In the genomic region with DNA sequence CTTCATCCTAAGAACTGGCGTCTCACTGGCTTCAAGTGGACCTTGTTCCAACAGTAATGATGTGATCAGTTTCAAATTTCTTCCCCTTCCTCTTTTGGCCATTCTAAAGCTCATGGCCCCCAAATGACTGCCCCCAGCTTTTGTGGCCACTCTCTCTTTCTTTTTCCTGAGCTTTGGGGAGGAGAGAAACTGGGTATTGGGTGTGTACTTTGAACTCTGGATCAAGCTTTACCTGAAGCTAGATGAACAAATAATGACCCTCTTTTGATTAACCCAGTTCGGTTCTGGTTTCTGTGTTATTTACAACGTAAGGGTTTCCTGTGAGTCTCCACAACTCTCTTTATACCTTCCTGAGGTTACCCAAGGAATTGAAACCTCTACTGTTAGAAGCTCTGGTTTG, we compare ENCODE assay signal across 25 cellular contexts.
"Had no signal": no experiment of that assay in that cellular context is flagged by ENCODE, and none has a peak within 500 bp of the region (broad histone marks: within the 10 kb centered on the region; RNA-seq: fewer than 3 reads in every experiment).

No MANE protein-coding gene starts in this region.

- H3K27ac Mint-ChIP-seq: natural killer cell treated with Interleukin-12 subunit alpha and Interleukin-12 subunit beta and Interleukin-15 and Interleukin-18, amount 100 ng/mL, for 72 hours; neural progenitor cell; stimulated activated effector memory CD8-positive, alpha-beta T cell treated with anti-CD3 and anti-CD28 coated beads, Interleukin-12 subunit alpha, Interleukin-12 subunit beta, amount 100 ng/mL, for 72 hours had no signal

- DNase-seq: dorsolateral prefrontal cortex; effector CD4-positive, alpha-beta T cell; foreskin fibroblast; gastrocnemius medialis; head of caudate nucleus; hippocampal formation; left colon; left ventricle myocardium inferior; lower lobe of right lung; stimulated activated CD4-positive, alpha-beta T cell treated with anti-CD3 and anti-CD28 coated beads, Interleukin-2, amount 100 ng/mL, for 24 hours; stimulated activated CD4-positive, alpha-beta T cell treated with anti-CD3 and anti-CD28 coated beads, Interleukin-4, amount 100 ng/mL, for 24 hours; stimulated activated naive CD4-positive, alpha-beta T cell treated with Interleukin-2 at 50 U/mL for 16 hours; stomach had no signal

- H3K4me3 ChIP-seq: gastrocnemius medialis, left ventricle myocardium inferior, lower lobe of right lung, neural progenitor cell, prostate gland, right atrium auricular region, stomach, thyroid gland, vagina had no signal

- H3K9me3 Mint-ChIP-seq: natural killer cell treated with Interleukin-12 subunit alpha and Interleukin-12 subunit beta and Interleukin-15 and Interleukin-18, amount 100 ng/mL, for 72 hours; stimulated activated effector memory CD8-positive, alpha-beta T cell treated with anti-CD3 and anti-CD28 coated beads, Interleukin-12 subunit alpha, Interleukin-12 subunit beta, amount 100 ng/mL, for 72 hours had no signal

- H3K4me1 ChIP-seq: gastrocnemius medialis, left ventricle myocardium inferior, lower lobe of right lung, neural progenitor cell, prostate gland, right atrium auricular region had no signal

- H2AFZ ChIP-seq: neural progenitor cell had no signal

- H3K36me3 Mint-ChIP-seq: stimulated activated effector memory CD8-positive, alpha-beta T cell treated with anti-CD3 and anti-CD28 coated beads, Interleukin-12 subunit alpha, Interleukin-12 subunit beta, amount 100 ng/mL, for 72 hours had no signal

- FAIRE-seq: colon, islet of Langerhans had no signal

- ATAC-seq: esophagus mucosa; gastrocnemius medialis; lower lobe of right lung; natural killer cell treated with Interleukin-12 subunit alpha and Interleukin-12 subunit beta and Interleukin-15 and Interleukin-18, amount 100 ng/mL, for 72 hours; sciatic nerve; stimulated activated effector memory CD8-positive, alpha-beta T cell treated with anti-CD3 and anti-CD28 coated beads, Interleukin-12 subunit alpha, Interleukin-12 subunit beta, amount 100 ng/mL, for 72 hours had no signal

- H3K9me3 ChIP-seq: gastrocnemius medialis, left ventricle myocardium inferior, lower lobe of right lung, prostate gland, right atrium auricular region, stomach, thyroid gland, vagina had no signal

- H3K36me3 ChIP-seq: gastrocnemius medialis, lower lobe of right lung, neural progenitor cell, prostate gland, right atrium auricular region, thyroid gland, vagina had no signal

- H3K27ac ChIP-seq: epithelial cell of prostate, gastrocnemius medialis, left ventricle myocardium inferior, lower lobe of right lung, neural progenitor cell, prostate gland, right atrium auricular region, stomach, thyroid gland, vagina had no signal

- H3K9ac ChIP-seq: neural progenitor cell had no signal

- H3K27me3 ChIP-seq: dorsolateral prefrontal cortex, gastrocnemius medialis, neural progenitor cell, right atrium auricular region, stomach, thyroid gland, vagina had no signal

- H3K4me3 Mint-ChIP-seq: natural killer cell treated with Interleukin-12 subunit alpha and Interleukin-12 subunit beta and Interleukin-15 and Interleukin-18, amount 100 ng/mL, for 72 hours; neural progenitor cell; stimulated activated effector memory CD8-positive, alpha-beta T cell treated with anti-CD3 and anti-CD28 coated beads, Interleukin-12 subunit alpha, Interleukin-12 subunit beta, amount 100 ng/mL, for 72 hours had no signal

- H3K27me3 Mint-ChIP-seq: natural killer cell treated with Interleukin-12 subunit alpha and Interleukin-12 subunit beta and Interleukin-15 and Interleukin-18, amount 100 ng/mL, for 72 hours had no signal

- H3K4me2 ChIP-seq: neural progenitor cell had no signal

- H3K4me1 Mint-ChIP-seq: neural progenitor cell had no signal
